In genomic region chr19:5955638-5955935, GRCh38 we compare ENCODE assay signal across 2 cellular contexts.
TF ChIP-seq lines count a peak whose summit lies in the region.

No MANE protein-coding gene starts in this region.

TF ChIP-seq in GM23338, 12 proteins besides CTCF, POLR2A, EP300 and RAD21:
- no peak for TF ChIP-seq ZNF331 (CRISPR knock-in tag; IDR thresholded peaks at IDR 0.05; ENCODE audit: low read depth)
- TF ChIP-seq POLR2AphosphoS5 (IDR thresholded peaks at IDR 0.05; ENCODE audit: low read depth) = no peak
- no peak for TF ChIP-seq ZNF114 (CRISPR knock-in tag; IDR thresholded peaks at IDR 0.05)
- no peak for TF ChIP-seq REST (IDR thresholded peaks at IDR 0.05; ENCODE audit: unreplicated experiment)
- TF ChIP-seq STAT1 (IDR thresholded peaks at IDR 0.05; ENCODE audit: unreplicated experiment) = no peak
- no peak for TF ChIP-seq ETS1 (IDR thresholded peaks at IDR 0.05)
- TF ChIP-seq EZH2phosphoT487 (IDR thresholded peaks at IDR 0.05; ENCODE audit: unreplicated experiment) = no peak
- no peak for TF ChIP-seq JUNB (IDR thresholded peaks at IDR 0.05; ENCODE audit: unreplicated experiment)
- no peak for TF ChIP-seq ZNF462 (CRISPR knock-in tag; IDR thresholded peaks at IDR 0.05)
- no peak for TF ChIP-seq EZH2 (IDR thresholded peaks at IDR 0.05; ENCODE audit: low read depth, unreplicated experiment)
- no peak for TF ChIP-seq CREB1 (CRISPR knock-in tag; IDR thresholded peaks at IDR 0.05; ENCODE audit: low read depth)
- TF ChIP-seq NANOG (IDR thresholded peaks at IDR 0.05; ENCODE audit: borderline replicate concordance) = no peak

TF ChIP-seq in K562, 482 proteins besides CTCF, POLR2A, EP300 and RAD21:
- TF ChIP-seq ETV5 (CRISPR knock-in tag; IDR thresholded peaks at IDR 0.05; ENCODE audit: low read depth) = no peak
- no peak for TF ChIP-seq PHF8 (IDR thresholded peaks at IDR 0.05; ENCODE audit: borderline replicate concordance, low read length)
- TF ChIP-seq ZNF395 (CRISPR knock-in tag; IDR thresholded peaks at IDR 0.05) = no peak
- TF ChIP-seq ZNF766 (CRISPR knock-in tag; conservative IDR thresholded peaks at IDR 0.05) = no peak
- no peak for TF ChIP-seq FOXJ2 (tag; IDR thresholded peaks at IDR 0.05)
- no peak for TF ChIP-seq TFAM (CRISPR knock-in tag; conservative IDR thresholded peaks at IDR 0.05)
- TF ChIP-seq HES1 (IDR thresholded peaks at IDR 0.05; ENCODE audit: low read depth) = no peak
